ENCODE assay signal across 24 cellular contexts in genomic region chr5:4676934-4677333, GRCh38.
A peak's percentile ranks its signal among the peaks of the same experiment; 100 is the strongest.
DNase-seq lines count a peak whose midpoint lies in the region; FAIRE-seq and TF ChIP-seq lines count a peak whose summit lies in the region.
"Had no signal": no experiment of that assay in that cellular context is flagged by ENCODE, and none has a peak within 500 bp of the region (broad histone marks: within the 10 kb centered on the region; RNA-seq: fewer than 3 reads in every experiment).

No MANE protein-coding gene starts in this region.

- no peaks in the 10 kb centered on the region for H3K36me3 ChIP-seq in astrocyte (ENCODE audit: insufficient read depth, low read length)
- H3K36me3 ChIP-seq: BE2C; BLaER1 treated with 17β-estradiol and CSF1 and Interleukin-3, amounts not matched to agents 10 nM and 100 nM had no signal

- no peak overlapping the region for H3K4me2 ChIP-seq in astrocyte (ENCODE audit: low read length)
- H3K4me2 ChIP-seq: A549; BLaER1 treated with 17β-estradiol and CSF1 and Interleukin-3, amounts not matched to agents 10 nM and 100 nM; GM23338 had no signal

- no peaks in the 10 kb centered on the region for H3K9me3 Mint-ChIP-seq in astrocyte (ENCODE audit: unreplicated experiment)

- no peak overlapping the region for H3K27ac Mint-ChIP-seq in astrocyte (ENCODE audit: unreplicated experiment)
- H3K27ac Mint-ChIP-seq: CD4-positive, alpha-beta T cell; CD8-positive, alpha-beta memory T cell; GM23338; H9 had no signal

- DNase-seq in astrocyte (ENCODE audit: low read depth): peak; percentile 71
- peak; percentile 4 for DNase-seq in choroid plexus epithelial cell (ENCODE audit: low read depth)
- peak; percentile 53 for DNase-seq in fibroblast of the aortic adventitia (ENCODE audit: low read depth)
- no peak for DNase-seq in stimulated activated CD4-positive, alpha-beta T cell treated with anti-CD3 and anti-CD28 coated beads, Interleukin-4, amount 100 ng/mL, for 4 hours
- no peak for DNase-seq in NCI-H345 treated with DMSO at 0.1 percent for 48 hours (lab: John Stamatoyannopoulos, UW; ENCODE audit: unreplicated experiment)
- DNase-seq in NCI-H187 treated with DMSO at 0.1 percent for 48 hours (lab: John Stamatoyannopoulos, UW): no peak
- DNase-seq: 8988T; ACHN; AML-193; BE2C; CD4-positive, alpha-beta T cell; CD8-positive, alpha-beta memory T cell; DMS 273 treated with DMSO at 0.1 percent for 48 hours; DMS79; EL; GDM1; H9 had no signal

- no peak for TF ChIP-seq CTCF in astrocyte (IDR thresholded peaks at IDR 0.05; ENCODE audit: insufficient read depth, low read depth, low read length)
- TF ChIP-seq CTCF in choroid plexus epithelial cell (conservative IDR thresholded peaks at IDR 0.05; ENCODE audit: low read depth, low read length): no peak
- no peak for TF ChIP-seq CTCF in fibroblast of the aortic adventitia (IDR thresholded peaks at IDR 0.05; ENCODE audit: insufficient read depth, low read length)

- no peaks in the 10 kb centered on the region for H4K20me1 ChIP-seq in astrocyte (ENCODE audit: insufficient read depth, low read length)
- H4K20me1 ChIP-seq: BLaER1 treated with 17β-estradiol and CSF1 and Interleukin-3, amounts not matched to agents 10 nM and 100 nM had no signal

- H3K36me3 Mint-ChIP-seq in astrocyte (ENCODE audit: low read depth, unreplicated experiment): no peaks in the 10 kb centered on the region
- H3K36me3 Mint-ChIP-seq: CD14-positive monocyte; CD8-positive, alpha-beta memory T cell had no signal

- H2AFZ ChIP-seq in astrocyte (ENCODE audit: low read depth, low read length): no peak overlapping the region
- H2AFZ ChIP-seq: GM23338 had no signal

- no peaks in the 10 kb centered on the region for H3K4me1 ChIP-seq in astrocyte (ENCODE audit: insufficient read depth, low read length)
- H3K4me1 ChIP-seq: A549; BE2C; BLaER1 treated with 17β-estradiol and CSF1 and Interleukin-3, amounts not matched to agents 10 nM and 100 nM had no signal

- peaks cover 8% of the 10 kb centered on the region for H3K27me3 Mint-ChIP-seq in astrocyte (ENCODE audit: low read depth, unreplicated experiment)
- H3K27me3 Mint-ChIP-seq: CD4-positive, alpha-beta T cell; CD8-positive, alpha-beta memory T cell had no signal

- no peak overlapping the region for H3K4me3 Mint-ChIP-seq in astrocyte (ENCODE audit: unreplicated experiment)
- H3K4me3 Mint-ChIP-seq: CD14-positive monocyte; CD4-positive, alpha-beta T cell; CD8-positive, alpha-beta memory T cell; GM23338; H9 had no signal

- H3K4me3 ChIP-seq in astrocyte (ENCODE audit: insufficient read depth, low read depth, low read length): no peak overlapping the region
- H3K4me3 ChIP-seq in choroid plexus epithelial cell (ENCODE audit: low read depth, low read length): no peak overlapping the region
- no peak overlapping the region for H3K4me3 ChIP-seq in fibroblast of the aortic adventitia (ENCODE audit: low read depth, low read length)
- H3K4me3 ChIP-seq: A549; BLaER1 treated with 17β-estradiol and CSF1 and Interleukin-3, amounts not matched to agents 10 nM and 100 nM; GM12878; GM23338 had no signal

- no peaks in the 10 kb centered on the region for H3K79me2 ChIP-seq in astrocyte (ENCODE audit: insufficient read depth, low read length)

- H3K27me3 ChIP-seq in astrocyte (ENCODE audit: insufficient read depth, low read length): no peaks in the 10 kb centered on the region
- H3K27me3 ChIP-seq: BE2C; BLaER1 treated with 17β-estradiol and CSF1 and Interleukin-3, amounts not matched to agents 10 nM and 100 nM had no signal

- FAIRE-seq in astrocyte (lab: Jason Lieb, UNC): no peak
- FAIRE-seq: A549, D721Med, GM12878, GM18507 had no signal

- no peaks in the 10 kb centered on the region for H3K9me3 ChIP-seq in astrocyte (ENCODE audit: insufficient read depth, low read depth, low read length)
- H3K9me3 ChIP-seq: A549, BE2C had no signal

- no peak overlapping the region for H3K9ac ChIP-seq in astrocyte (ENCODE audit: low read length)
- H3K9ac ChIP-seq: BLaER1 treated with 17β-estradiol and CSF1 and Interleukin-3, amounts not matched to agents 10 nM and 100 nM had no signal

- peaks cover 2% of the 10 kb centered on the region for H3K4me1 Mint-ChIP-seq in astrocyte (ENCODE audit: low read depth, unreplicated experiment)
- H3K4me1 Mint-ChIP-seq: CD14-positive monocyte; CD8-positive, alpha-beta memory T cell; GM23338 had no signal

- no peak overlapping the region for H3K27ac ChIP-seq in astrocyte (ENCODE audit: low read depth, low read length)
- H3K27ac ChIP-seq: A549; BLaER1 treated with 17β-estradiol and CSF1 and Interleukin-3, amounts not matched to agents 10 nM and 100 nM had no signal

Comparison
In these comparisons a context has a peak if more than half of its experiments do, and no peak if none do; other contexts are left out.
1. DNase-seq: peak in astrocyte (single experiment), choroid plexus epithelial cell (single experiment) and fibroblast of the aortic adventitia (single experiment); none in stimulated activated CD4-positive, alpha-beta T cell treated with anti-CD3 and anti-CD28 coated beads, Interleukin-4, amount 100 ng/mL, for 4 hours (0 of 2), NCI-H345 treated with DMSO at 0.1 percent for 48 hours (single experiment) and NCI-H187 treated with DMSO at 0.1 percent for 48 hours (single experiment).